In genomic region chr1:64754166-64754565, GRCh38 we compare ENCODE assay signal across 30 cellular contexts.
"Had no signal": no experiment of that assay in that cellular context is flagged by ENCODE, and none has a peak within 500 bp of the region (broad histone marks: within the 10 kb centered on the region; RNA-seq: fewer than 3 reads in every experiment).

No MANE protein-coding gene starts in this region.

- H3K4me1 ChIP-seq: upper lobe of right lung had no signal

- H3K4me1 Mint-ChIP-seq: central memory CD8-positive, alpha-beta T cell; stimulated activated effector memory CD8-positive, alpha-beta T cell treated with anti-CD3 and anti-CD28 coated beads, Interleukin-12 subunit alpha, Interleukin-12 subunit beta, amount 100 ng/mL, for 72 hours; stimulated activated naive CD8-positive, alpha-beta T cell treated with anti-CD3 and anti-CD28 coated beads, Interleukin-15, amount 100 ng/mL, for 72 hours had no signal

- H3K9me3 ChIP-seq: gastrocnemius medialis, neutrophil, ovary, upper lobe of right lung had no signal

- H3K4me3 Mint-ChIP-seq: activated naive CD8-positive, alpha-beta T cell; central memory CD8-positive, alpha-beta T cell; nephron progenitor cell; stimulated activated effector memory CD8-positive, alpha-beta T cell treated with anti-CD3 and anti-CD28 coated beads, Interleukin-12 subunit alpha, Interleukin-12 subunit beta, amount 100 ng/mL, for 72 hours; stimulated activated naive CD8-positive, alpha-beta T cell treated with anti-CD3 and anti-CD28 coated beads, Interleukin-15, amount 100 ng/mL, for 72 hours; T-helper 1 cell treated with Interleukin-12 subunit alpha and Interleukin-12 subunit beta and Interleukin-4 antibody, amounts not matched to agents 30 μg/mL and 1 μg/mL, for 36 hours had no signal

- H3K4me3 ChIP-seq: gastrocnemius medialis, ovary, skin epidermis, upper lobe of right lung had no signal

- FAIRE-seq: keratinocyte, TTC549 had no signal

- H3K27ac Mint-ChIP-seq: activated naive CD8-positive, alpha-beta T cell; nephron progenitor cell; progenitor cell of endocrine pancreas; stimulated activated effector memory CD8-positive, alpha-beta T cell treated with anti-CD3 and anti-CD28 coated beads, Interleukin-12 subunit alpha, Interleukin-12 subunit beta, amount 100 ng/mL, for 72 hours; stimulated activated naive CD8-positive, alpha-beta T cell treated with anti-CD3 and anti-CD28 coated beads, Interleukin-15, amount 100 ng/mL, for 72 hours; T-helper 1 cell treated with Interleukin-12 subunit alpha and Interleukin-12 subunit beta and Interleukin-4 antibody, amounts not matched to agents 30 μg/mL and 1 μg/mL, for 36 hours had no signal

- DNase-seq: activated CD4-positive, alpha-beta T cell treated with anti-CD3 and anti-CD28 coated beads for 4 hours; activated CD4-positive, alpha-beta T cell treated with anti-CD3 and anti-CD28 coated beads, Interleukin-2, amount 50 U/mL, for 4 hours; activated CD8-positive, alpha-beta memory T cell treated with anti-CD3 and anti-CD28 coated beads for 24 hours; activated effector memory CD4-positive, alpha-beta T cell treated with Interleukin-2 at 50 U/mL for 16 hours; activated naive CD4-positive, alpha-beta T cell treated with Interleukin-2 at 50 U/mL for 16 hours; anterior cingulate cortex; dermis blood vessel endothelial cell; effector CD8-positive, alpha-beta T cell; gastrocnemius medialis; hippocampal formation; left cardiac atrium; midbrain; nephron progenitor cell; ovary; stimulated activated CD4-positive, alpha-beta T cell treated with anti-CD3 and anti-CD28 coated beads, Interleukin-4, amount 100 ng/mL, for 24 hours; stimulated activated naive CD8-positive, alpha-beta T cell treated with anti-CD3 and anti-CD28 coated beads, Interleukin-15, amount 100 ng/mL, for 72 hours; substantia nigra; T-helper 9 cell; upper lobe of right lung had no signal

- H3K27me3 Mint-ChIP-seq: activated naive CD8-positive, alpha-beta T cell; central memory CD8-positive, alpha-beta T cell; progenitor cell of endocrine pancreas had no signal

- H3K27ac ChIP-seq: gastrocnemius medialis, neutrophil, ovary, skin epidermis, upper lobe of right lung, VCaP had no signal

- H3K27me3 ChIP-seq: gastrocnemius medialis, neutrophil, ovary, upper lobe of right lung had no signal

- H3K9me3 Mint-ChIP-seq: central memory CD8-positive, alpha-beta T cell; stimulated activated effector memory CD8-positive, alpha-beta T cell treated with anti-CD3 and anti-CD28 coated beads, Interleukin-12 subunit alpha, Interleukin-12 subunit beta, amount 100 ng/mL, for 72 hours; T-helper 1 cell treated with Interleukin-12 subunit alpha and Interleukin-12 subunit beta and Interleukin-4 antibody, amounts not matched to agents 30 μg/mL and 1 μg/mL, for 36 hours had no signal

- H3K36me3 ChIP-seq: gastrocnemius medialis, neutrophil, ovary, upper lobe of right lung had no signal

- H3K36me3 Mint-ChIP-seq: stimulated activated effector memory CD8-positive, alpha-beta T cell treated with anti-CD3 and anti-CD28 coated beads, Interleukin-12 subunit alpha, Interleukin-12 subunit beta, amount 100 ng/mL, for 72 hours had no signal

- ATAC-seq: gastrocnemius medialis; left cardiac atrium; sciatic nerve; stimulated activated effector memory CD8-positive, alpha-beta T cell treated with anti-CD3 and anti-CD28 coated beads, Interleukin-12 subunit alpha, Interleukin-12 subunit beta, amount 100 ng/mL, for 72 hours; stimulated activated naive CD8-positive, alpha-beta T cell treated with anti-CD3 and anti-CD28 coated beads, Interleukin-15, amount 100 ng/mL, for 72 hours; upper lobe of right lung had no signal
